ENCODE assay signal across 29 cellular contexts in the genomic region with DNA sequence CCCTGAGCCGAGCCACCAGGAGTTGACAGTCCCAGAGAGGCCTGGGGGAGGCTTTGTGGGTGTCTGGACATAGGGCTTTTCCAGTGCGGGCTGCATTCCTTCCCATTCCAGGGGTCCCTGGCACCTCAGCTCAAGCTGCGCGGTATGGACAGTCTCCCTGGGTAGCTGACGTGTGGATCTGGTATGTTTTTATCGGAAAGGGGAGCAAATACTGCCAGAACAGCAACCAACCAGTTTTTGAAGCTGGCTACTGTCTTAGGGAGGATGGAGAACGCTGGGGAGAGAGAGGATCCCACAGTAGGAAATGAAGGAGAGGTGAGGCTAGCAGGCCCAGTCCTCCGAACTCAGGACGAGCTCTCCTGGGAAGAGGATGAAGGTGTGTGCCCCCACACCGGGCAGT.
"Had no signal": no experiment of that assay in that cellular context is flagged by ENCODE, and none has a peak within 500 bp of the region (broad histone marks: within the 10 kb centered on the region; RNA-seq: fewer than 3 reads in every experiment).

No MANE protein-coding gene starts in this region.

- H3K27ac Mint-ChIP-seq: activated T-helper 17 cell treated with anti-CD3 and anti-CD28 coated beads, Interleukin-2, amount 50 U/mL, for 72 hours; endodermal cell; naive thymus-derived CD4-positive, alpha-beta T cell; stimulated activated naive B cell treated with anti-CD40 and anti-IgM and Interleukin-4, amounts not matched to agents 10 μg/mL and 1 μg/mL and 100 μg/mL, for 72 hours; T-helper 1 cell treated with Interleukin-12 subunit alpha and Interleukin-12 subunit beta and Interleukin-4 antibody, amounts not matched to agents 30 μg/mL and 1 μg/mL, for 36 hours had no signal

- DNase-seq: activated CD4-positive, alpha-beta T cell treated with anti-CD3 and anti-CD28 coated beads for 4 hours; activated CD4-positive, alpha-beta T cell treated with anti-CD3 and anti-CD28 coated beads, Interleukin-2, amount 50 U/mL, for 4 hours; activated CD8-positive, alpha-beta memory T cell treated with anti-CD3 and anti-CD28 coated beads, Interleukin-2, amount 50 U/mL, for 48 hours; activated gamma-delta T cell treated with Interleukin-2 at 50 U/mL for 16 hours; activated naive CD4-positive, alpha-beta T cell treated with anti-CD3 and anti-CD28 coated beads, Interleukin-2, amount 50 U/mL, for 16 hours; activated T-cell treated with anti-CD3 and anti-CD28 coated beads, Interleukin-2, amount 50 U/mL, for 4 hours; amniotic stem cell; brain microvascular endothelial cell; central memory CD4-positive, alpha-beta T cell; endodermal cell; left lung; naive thymus-derived CD4-positive, alpha-beta T cell; right lobe of liver; small intestine; stimulated activated CD4-positive, alpha-beta T cell treated with anti-CD3 and anti-CD28 coated beads, Interleukin-1b, Interleukin-23, amount 100 ng/mL, for 48 hours; stimulated activated naive B cell treated with anti-CD40 and anti-IgM and Interleukin-4, amounts not matched to agents 10 μg/mL and 1 μg/mL and 100 μg/mL, for 72 hours; stomach; SW 1271; T-helper 9 cell; thyroid gland had no signal

- H3K4me3 Mint-ChIP-seq: activated T-cell treated with anti-CD3 and anti-CD28 coated beads, Interleukin-2, amount 50 U/mL, for 4 hours; activated T-helper 17 cell treated with anti-CD3 and anti-CD28 coated beads, Interleukin-2, amount 50 U/mL, for 72 hours; dendritic cell treated with granulocyte-macrophage colony-stimulating factor and Interleukin-4, amounts not matched to agents 40 ng/mL and 50 ng/mL, for 4 days; endodermal cell; naive thymus-derived CD4-positive, alpha-beta T cell; stimulated activated naive B cell treated with anti-CD40 and anti-IgM and Interleukin-4, amounts not matched to agents 10 μg/mL and 1 μg/mL and 100 μg/mL, for 72 hours; T-helper 1 cell treated with Interleukin-12 subunit alpha and Interleukin-12 subunit beta and Interleukin-4 antibody, amounts not matched to agents 30 μg/mL and 1 μg/mL, for 36 hours had no signal

- H3K36me3 Mint-ChIP-seq: naive thymus-derived CD4-positive, alpha-beta T cell; stimulated activated naive B cell treated with anti-CD40 and anti-IgM and Interleukin-4, amounts not matched to agents 10 μg/mL and 1 μg/mL and 100 μg/mL, for 72 hours had no signal

- H3K27me3 ChIP-seq: brain microvascular endothelial cell, left lung, right lobe of liver, stomach, thyroid gland had no signal

- FAIRE-seq: astrocyte, frontal cortex, islet of Langerhans, small intestine, TTC549 had no signal

- H3K9me3 Mint-ChIP-seq: dendritic cell treated with granulocyte-macrophage colony-stimulating factor and Interleukin-4, amounts not matched to agents 40 ng/mL and 50 ng/mL, for 4 days had no signal

- H3K4me1 ChIP-seq: right lobe of liver, thyroid gland had no signal

- H3K27me3 Mint-ChIP-seq: activated T-helper 17 cell treated with anti-CD3 and anti-CD28 coated beads, Interleukin-2, amount 50 U/mL, for 72 hours; dendritic cell treated with granulocyte-macrophage colony-stimulating factor and Interleukin-4, amounts not matched to agents 40 ng/mL and 50 ng/mL, for 4 days had no signal

- H3K27ac ChIP-seq: brain microvascular endothelial cell, left lung, right lobe of liver, thyroid gland, VCaP had no signal

- H3K36me3 ChIP-seq: brain microvascular endothelial cell, left lung, right lobe of liver, stomach, thyroid gland had no signal

- ATAC-seq: activated T-cell treated with anti-CD3 and anti-CD28 coated beads, Interleukin-2, amount 50 U/mL, for 4 hours; activated T-helper 17 cell treated with anti-CD3 and anti-CD28 coated beads, Interleukin-2, amount 50 U/mL, for 72 hours; esophagus mucosa; left lung; naive thymus-derived CD4-positive, alpha-beta T cell; right lobe of liver; stimulated activated naive B cell treated with anti-CD40 and anti-IgM and Interleukin-4, amounts not matched to agents 10 μg/mL and 1 μg/mL and 100 μg/mL, for 72 hours had no signal

- H3K4me1 Mint-ChIP-seq: activated T-helper 17 cell treated with anti-CD3 and anti-CD28 coated beads, Interleukin-2, amount 50 U/mL, for 72 hours; naive thymus-derived CD4-positive, alpha-beta T cell had no signal

- H3K9me3 ChIP-seq: left lung, right lobe of liver, stomach, thyroid gland had no signal

- H3K4me3 ChIP-seq: left lung, right lobe of liver, stomach, thyroid gland had no signal
